ENCODE assay signal across 1 cellular context in the genomic region with DNA sequence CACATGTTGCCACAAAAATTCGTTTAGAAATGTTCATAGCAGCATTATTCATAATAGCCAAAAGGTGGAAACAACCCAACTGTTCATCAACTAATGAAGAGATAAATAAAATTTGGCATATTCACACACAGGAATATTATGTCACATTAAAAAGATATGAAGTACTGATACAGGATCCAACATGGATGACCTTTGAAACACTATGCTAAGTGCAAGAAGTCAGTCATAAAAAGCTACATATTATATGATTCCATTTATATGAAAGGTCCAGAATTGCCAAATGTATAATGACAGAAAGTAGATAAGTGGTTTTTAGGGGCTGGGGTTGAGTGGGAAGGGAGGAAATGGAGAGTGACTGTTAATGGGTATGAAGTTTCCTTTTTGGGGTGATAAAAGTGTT.
TF ChIP-seq lines count a peak whose summit lies in the region.

No MANE protein-coding gene starts in this region.

TF ChIP-seq in A549, 52 proteins besides CTCF, POLR2A, EP300 and RAD21 (continued from another document):
- no peak for TF ChIP-seq CBX8 (IDR thresholded peaks at IDR 0.05)
- TF ChIP-seq, protein P1, sequence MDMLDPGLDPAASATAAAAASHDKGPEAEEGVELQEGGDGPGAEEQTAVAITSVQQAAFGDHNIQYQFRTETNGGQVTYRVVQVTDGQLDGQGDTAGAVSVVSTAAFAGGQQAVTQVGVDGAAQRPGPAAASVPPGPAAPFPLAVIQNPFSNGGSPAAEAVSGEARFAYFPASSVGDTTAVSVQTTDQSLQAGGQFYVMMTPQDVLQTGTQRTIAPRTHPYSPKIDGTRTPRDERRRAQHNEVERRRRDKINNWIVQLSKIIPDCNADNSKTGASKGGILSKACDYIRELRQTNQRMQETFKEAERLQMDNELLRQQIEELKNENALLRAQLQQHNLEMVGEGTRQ (IDR thresholded peaks at IDR 0.05): no peak
